ENCODE assay signal across 1 cellular context in the genomic region with DNA sequence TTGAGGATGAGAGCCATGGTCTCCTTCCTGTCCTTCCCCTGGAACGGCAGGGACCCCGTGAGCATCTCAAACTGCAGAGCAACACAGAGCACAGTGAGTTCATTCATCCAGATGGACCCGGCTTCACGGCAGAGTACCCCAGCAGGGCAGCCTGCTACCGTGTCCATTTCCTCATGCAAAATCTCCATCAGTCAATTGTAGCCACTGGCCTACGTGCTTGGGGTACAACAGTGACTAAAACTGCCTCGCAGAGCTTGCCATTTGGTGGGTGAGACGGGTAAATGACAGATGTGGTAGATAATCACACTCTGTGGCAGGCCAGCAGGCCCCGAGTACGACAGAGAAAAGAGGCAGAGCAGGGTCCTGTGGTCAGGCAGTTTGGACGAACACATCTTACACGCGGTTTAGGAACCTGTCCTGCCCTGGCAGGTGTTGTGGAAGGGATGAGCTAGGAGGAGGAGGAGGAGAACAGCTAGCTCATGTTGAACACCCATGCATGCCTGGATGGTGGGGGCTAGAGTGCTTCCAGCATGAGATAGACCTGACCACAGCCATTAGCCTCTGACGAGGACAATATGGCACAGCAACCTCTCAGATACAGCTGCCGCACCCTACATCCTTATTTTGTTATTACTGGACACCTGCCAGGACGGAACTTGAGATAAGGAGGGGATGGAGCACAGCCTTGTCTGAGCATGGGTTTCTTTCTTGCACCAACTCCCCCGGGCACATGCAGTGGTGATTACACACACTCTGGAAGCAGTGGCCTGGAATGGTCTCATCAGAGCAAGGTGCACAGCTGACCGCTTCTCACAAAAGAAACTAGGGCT.
A peak's percentile ranks its signal among the peaks of the same experiment; 100 is the strongest.
TF ChIP-seq lines count a peak whose summit lies in the region.

No MANE protein-coding gene starts in this region.

TF ChIP-seq in HEK293, 187 proteins besides CTCF, POLR2A, EP300 and RAD21 (continued from another document):
- TF ChIP-seq MZF1 (tag by site-specific recombination; IDR thresholded peaks at IDR 0.05; ENCODE audit: borderline replicate concordance) (peak; percentile 79), GLI4 (tag by site-specific recombination; IDR thresholded peaks at IDR 0.05) (no peak), SCRT1 (tag by site-specific recombination; IDR thresholded peaks at IDR 0.05; ENCODE audit: borderline replicate concordance) (no peak), ZNF433 (tag by site-specific recombination; IDR thresholded peaks at IDR 0.05; ENCODE audit: low read depth) (no peak), ZNF571 (tag by site-specific recombination; IDR thresholded peaks at IDR 0.05) (no peak), ZBTB21 (tag by site-specific recombination; IDR thresholded peaks at IDR 0.05) (no peak), ZNF114 (tag by site-specific recombination; IDR thresholded peaks at IDR 0.05) (no peak), ZFP69B (tag by site-specific recombination; IDR thresholded peaks at IDR 0.05) (0 out of 2 replicates have a peak, but pooled peaks have one; percentile 16), ZBTB8A (tag by site-specific recombination; IDR thresholded peaks at IDR 0.05) (no peak), ZNF157 (tag by site-specific recombination; IDR thresholded peaks at IDR 0.05) (no peak), ZSCAN23 (tag by site-specific recombination; IDR thresholded peaks at IDR 0.05) (no peak), ZNF302 (tag by site-specific recombination; IDR thresholded peaks at IDR 0.05; ENCODE audit: low read depth) (peak; percentile 47; the same call in 1 of the 2 replicates), ZBTB20 (tag by site-specific recombination; IDR thresholded peaks at IDR 0.05) (peak; percentile 63), ZNF423 (tag by site-specific recombination; IDR thresholded peaks at IDR 0.05) (0 out of 2 replicates have a peak, but pooled peaks have one; percentile 33), ZFHX2 (tag by site-specific recombination; conservative IDR thresholded peaks at IDR 0.05) (peak; percentile 20; the same call in 1 of the 2 replicates), ZNF747 (tag by site-specific recombination; IDR thresholded peaks at IDR 0.05) (no peak), ZXDB (tag by site-specific recombination; IDR thresholded peaks at IDR 0.05) (peak; percentile 43), ZNF155 (tag by site-specific recombination; IDR thresholded peaks at IDR 0.05) (no peak), ZNF629 (tag by site-specific recombination; IDR thresholded peaks at IDR 0.05) (0 out of 2 replicates have a peak, but pooled peaks have one; percentile 51), ZFP41 (tag by site-specific recombination; IDR thresholded peaks at IDR 0.05; ENCODE audit: borderline replicate concordance) (no peak), ZNF221 (tag by site-specific recombination; IDR thresholded peaks at IDR 0.05; ENCODE audit: borderline replicate concordance) (no peak), GLI2 (tag by site-specific recombination; IDR thresholded peaks at IDR 0.05; ENCODE audit: borderline replicate concordance, low read depth) (no peak), ZNF623 (tag by site-specific recombination; IDR thresholded peaks at IDR 0.05) (no peak), ZNF2 (tag by site-specific recombination; IDR thresholded peaks at IDR 0.05) (peak; percentile 34; the same call in 1 of the 2 replicates), ZNF354C (tag by site-specific recombination; IDR thresholded peaks at IDR 0.05; ENCODE audit: borderline replicate concordance, low read depth) (no peak), ZNF146 (tag by site-specific recombination; IDR thresholded peaks at IDR 0.05) (no peak), ZNF10 (tag by site-specific recombination; IDR thresholded peaks at IDR 0.05) (no peak), TCF7L2 (IDR thresholded peaks at IDR 0.05; ENCODE audit: borderline replicate concordance, low read depth, low read length) (0 out of 2 replicates have a peak, but pooled peaks have one; percentile 26), ZBTB48 (tag by site-specific recombination; IDR thresholded peaks at IDR 0.05) (no peak)
- TF ChIP-seq, protein P1, sequence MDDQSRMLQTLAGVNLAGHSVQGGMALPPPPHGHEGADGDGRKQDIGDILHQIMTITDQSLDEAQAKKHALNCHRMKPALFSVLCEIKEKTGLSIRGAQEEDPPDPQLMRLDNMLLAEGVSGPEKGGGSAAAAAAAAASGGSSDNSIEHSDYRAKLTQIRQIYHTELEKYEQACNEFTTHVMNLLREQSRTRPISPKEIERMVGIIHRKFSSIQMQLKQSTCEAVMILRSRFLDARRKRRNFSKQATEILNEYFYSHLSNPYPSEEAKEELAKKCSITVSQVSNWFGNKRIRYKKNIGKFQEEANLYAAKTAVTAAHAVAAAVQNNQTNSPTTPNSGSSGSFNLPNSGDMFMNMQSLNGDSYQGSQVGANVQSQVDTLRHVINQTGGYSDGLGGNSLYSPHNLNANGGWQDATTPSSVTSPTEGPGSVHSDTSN (CRISPR knock-in tag; IDR thresholded peaks at IDR 0.05) = no peak
- TF ChIP-seq, protein P2, sequence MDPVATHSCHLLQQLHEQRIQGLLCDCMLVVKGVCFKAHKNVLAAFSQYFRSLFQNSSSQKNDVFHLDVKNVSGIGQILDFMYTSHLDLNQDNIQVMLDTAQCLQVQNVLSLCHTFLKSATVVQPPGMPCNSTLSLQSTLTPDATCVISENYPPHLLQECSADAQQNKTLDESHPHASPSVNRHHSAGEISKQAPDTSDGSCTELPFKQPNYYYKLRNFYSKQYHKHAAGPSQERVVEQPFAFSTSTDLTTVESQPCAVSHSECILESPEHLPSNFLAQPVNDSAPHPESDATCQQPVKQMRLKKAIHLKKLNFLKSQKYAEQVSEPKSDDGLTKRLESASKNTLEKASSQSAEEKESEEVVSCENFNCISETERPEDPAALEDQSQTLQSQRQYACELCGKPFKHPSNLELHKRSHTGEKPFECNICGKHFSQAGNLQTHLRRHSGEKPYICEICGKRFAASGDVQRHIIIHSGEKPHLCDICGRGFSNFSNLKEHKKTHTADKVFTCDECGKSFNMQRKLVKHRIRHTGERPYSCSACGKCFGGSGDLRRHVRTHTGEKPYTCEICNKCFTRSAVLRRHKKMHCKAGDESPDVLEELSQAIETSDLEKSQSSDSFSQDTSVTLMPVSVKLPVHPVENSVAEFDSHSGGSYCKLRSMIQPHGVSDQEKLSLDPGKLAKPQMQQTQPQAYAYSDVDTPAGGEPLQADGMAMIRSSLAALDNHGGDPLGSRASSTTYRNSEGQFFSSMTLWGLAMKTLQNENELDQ (tag by site-specific recombination; IDR thresholded peaks at IDR 0.05; ENCODE audit: low read depth) = no peak
TF ChIP-seq in HEK293: peak in this region for 36.
